ENCODE assay signal across 9 cellular contexts in genomic region chr11:12139144-12139881, GRCh38. TPM values are rescaled to one million over a fixed set of nuclear protein-coding genes. Genes with fewer than 3 reads are reported as not detected.
DNase-seq lines count a peak whose midpoint lies in the region; ATAC-seq lines count a peak whose summit lies in the region.
"Had no signal": no experiment of that assay in that cellular context is flagged by ENCODE, and none has a peak within 500 bp of the region (broad histone marks: within the 10 kb centered on the region; RNA-seq: fewer than 3 reads in every experiment).

No MANE protein-coding gene starts in this region.

- H3K36me3 ChIP-seq in mesodermal cell (ENCODE audit: control insufficient read depth, insufficient read depth, low read length) (peaks cover 79% of the 10 kb centered on the region), urinary bladder (ENCODE audit: insufficient read depth) (no peaks in the 10 kb centered on the region)

- no peaks in the 10 kb centered on the region for H3K9me3 ChIP-seq in mesodermal cell (ENCODE audit: control insufficient read depth, low read length)

- no peaks in the 10 kb centered on the region for H3K36me3 Mint-ChIP-seq in activated T-cell treated with anti-CD3 and anti-CD28 coated beads, Interleukin-2, amount 50 U/mL, for 4 hours (ENCODE audit: insufficient read depth)

- H3K27me3 Mint-ChIP-seq in activated T-cell treated with anti-CD3 and anti-CD28 coated beads, Interleukin-2, amount 50 U/mL, for 4 hours (ENCODE audit: low read depth): no peaks in the 10 kb centered on the region

- no peak for ATAC-seq in HG02571 (IDR thresholded peaks at IDR 0.05; ENCODE audit: unreplicated experiment)
- no peak for ATAC-seq in activated T-cell treated with anti-CD3 and anti-CD28 coated beads, Interleukin-2, amount 50 U/mL, for 4 hours
- no peak for ATAC-seq in GM19351 (IDR thresholded peaks at IDR 0.05; ENCODE audit: unreplicated experiment)

- H3K27ac ChIP-seq in epithelial cell of prostate (peak overlapping the region; percentile 72), mesodermal cell (ENCODE audit: low read depth, low read length, severe bottlenecking) (peak overlapping the region; percentile 13), urinary bladder (ENCODE audit: low read depth) (peak overlapping the region; percentile 85)

- H3K4me3 ChIP-seq in mesodermal cell (ENCODE audit: extremely low read depth, insufficient read depth, low read length, poor library complexity, severe bottlenecking): no peak overlapping the region
- H3K4me3 ChIP-seq in urinary bladder (ENCODE audit: low read depth, low read length): no peak overlapping the region

- H3K4me3 Mint-ChIP-seq in activated T-cell treated with anti-CD3 and anti-CD28 coated beads, Interleukin-2, amount 50 U/mL, for 4 hours: no peak overlapping the region

- WGBS in mesodermal cell (ENCODE audit: insufficient coverage in 2 of 2), 2 experiments: 90 to 92% methylated on average over 9 of the region's 12 CpGs
- WGBS in urinary bladder: 40% methylated on average over 12 of the region's 12 CpGs

- peaks cover 45% of the 10 kb centered on the region for H3K4me1 Mint-ChIP-seq in activated T-cell treated with anti-CD3 and anti-CD28 coated beads, Interleukin-2, amount 50 U/mL, for 4 hours (ENCODE audit: low read depth)

- H3K4me1 ChIP-seq in mesodermal cell (ENCODE audit: control insufficient read depth, insufficient read depth, low read length, poor library complexity, severe bottlenecking) (peaks cover 61% of the 10 kb centered on the region), urinary bladder (ENCODE audit: insufficient read depth) (peaks cover 2% of the 10 kb centered on the region)

- no peaks in the 10 kb centered on the region for H3K9me3 Mint-ChIP-seq in activated T-cell treated with anti-CD3 and anti-CD28 coated beads, Interleukin-2, amount 50 U/mL, for 4 hours

- DNase-seq in RPMI7951 (ENCODE audit: low read depth) (peak; percentile 69), epithelial cell of prostate (ENCODE audit: low read depth, low spot score) (no peak)
- DNase-seq in activated T-cell treated with anti-CD3 and anti-CD28 coated beads, Interleukin-2, amount 50 U/mL, for 4 hours: no peak
- DNase-seq: effector CD4-positive, alpha-beta T cell; stimulated activated CD4-positive, alpha-beta T cell treated with anti-CD3 and anti-CD28 coated beads, Interleukin-4, amount 100 ng/mL, for 1 hour had no signal

RNA-seq across cellular contexts. Expression of gene MICAL2, which starts 28.9 kb away (rescaled TPM):
- total RNA-seq in RPMI7951 (2014; rRNA removed; shearing (Covaris generic)): 58.6 TPM in 2 replicates
- 99.2 TPM for polyA plus RNA-seq in mesodermal cell (2013, experiment 1 of 2)
- polyA plus RNA-seq in mesodermal cell (2013, experiment 2 of 2): 85.1 TPM
- 42.5 TPM for total RNA-seq in urinary bladder
- polyA plus RNA-seq in urinary bladder: 44.1 TPM
- 100 to 1,000 TPM in 1 of 3 donors, 10 to 100 TPM in 2; 70.3 to 118 (median 71.4) TPM for total RNA-seq in activated T-cell treated with anti-CD3 and anti-CD28 coated beads, Interleukin-2, amount 50 U/mL, for 4 hours

Comparison
In these comparisons a context has a peak if more than half of its experiments do, and no peak if none do; other contexts are left out.
1. H3K27ac ChIP-seq: peak in every context shown above with its lines; median percentile 85 in urinary bladder; 72 in epithelial cell of prostate; 13 in mesodermal cell.